Comparison of ENCODE assay signal across 21 cellular contexts in the genomic region with DNA sequence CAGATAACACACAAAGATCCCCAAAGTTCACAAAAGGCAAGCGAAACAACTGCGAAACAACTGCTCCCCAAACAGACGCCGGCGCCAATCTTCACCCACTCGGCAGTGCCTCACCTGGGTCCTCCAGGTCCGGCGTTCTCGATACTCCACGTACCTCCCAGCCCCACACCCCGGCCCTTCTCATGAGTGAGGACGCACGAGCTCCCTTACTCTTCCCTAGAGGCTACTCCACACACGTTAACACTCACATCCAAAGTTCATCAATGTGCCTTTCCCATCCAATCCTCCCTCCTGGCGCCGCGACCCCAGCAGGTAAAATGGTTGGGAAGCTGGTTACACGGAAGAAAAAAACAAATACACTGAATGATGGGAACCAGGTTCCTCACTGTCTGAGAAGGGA.
A peak's percentile ranks its signal among the peaks of the same experiment; 100 is the strongest.
DNase-seq lines count a peak whose midpoint lies in the region; ATAC-seq and TF ChIP-seq lines count a peak whose summit lies in the region.
"Had no signal": no experiment of that assay in that cellular context is flagged by ENCODE, and none has a peak within 500 bp of the region (broad histone marks: within the 10 kb centered on the region; RNA-seq: fewer than 3 reads in every experiment).

No MANE protein-coding gene starts in this region.

- no peaks in the 10 kb centered on the region for H3K79me2 ChIP-seq in trophoblast cell (ENCODE audit: control insufficient read depth, insufficient read depth, low read length, poor library complexity)

- no peaks in the 10 kb centered on the region for H3K79me1 ChIP-seq in trophoblast cell (ENCODE audit: low read length)

- no peak overlapping the region for H4K12ac ChIP-seq in trophoblast cell (ENCODE audit: low read depth, low read length)

- CTCF ChIA-PET in activated CD4-positive, alpha-beta T cell treated with anti-CD3 and anti-CD28 coated beads, Interleukin-2, amount 10 ng/mL, durations not matched to agents 7 days and 5 days (lab: Charles Lee): no interaction called here

- ATAC-seq in natural killer cell (no peak), HG03378 (IDR thresholded peaks at IDR 0.05; ENCODE audit: unreplicated experiment) (no peak)
- ATAC-seq in natural killer cell treated with Interleukin-12 subunit alpha and Interleukin-12 subunit beta and Interleukin-15 and Interleukin-18, amount 100 ng/mL, for 72 hours: no peak
- ATAC-seq: A549, HCT116 had no signal

- POLR2A ChIA-PET in activated CD4-positive, alpha-beta T cell treated with anti-CD3 and anti-CD28 coated beads, Interleukin-2, amount 10 ng/mL, durations not matched to agents 7 days and 5 days (lab: Charles Lee): no interaction called here

- H3K27ac ChIP-seq in trophoblast cell (ENCODE audit: low read depth, low read length) (no peak overlapping the region), tibial artery (no peak overlapping the region)
- H3K27ac ChIP-seq: 22Rv1, A549, BLaER1 had no signal

- no peak overlapping the region for H3K18ac ChIP-seq in trophoblast cell (ENCODE audit: low read length)

- H3K27ac Mint-ChIP-seq in activated CD4-positive, alpha-beta T cell treated with anti-CD3 and anti-CD28 coated beads, Interleukin-2, amount 10 ng/mL, durations not matched to agents 7 days and 5 days: peak overlapping the region; percentile 31
- H3K27ac Mint-ChIP-seq in natural killer cell: peak overlapping the region in 1 of 2 donors; percentile 45
- H3K27ac Mint-ChIP-seq in natural killer cell treated with Interleukin-12 subunit alpha and Interleukin-12 subunit beta and Interleukin-15 and Interleukin-18, amount 100 ng/mL, for 72 hours: peak overlapping the region in 1 of 2 donors; percentile 66
- H3K27ac Mint-ChIP-seq: CD4-positive, alpha-beta memory T cell; HFFc6 had no signal

- DNase-seq in activated CD4-positive, alpha-beta T cell treated with anti-CD3 and anti-CD28 coated beads, Interleukin-2, amount 10 ng/mL, durations not matched to agents 7 days and 5 days: no peak
- no peak for DNase-seq in activated CD4-positive, alpha-beta T cell treated with anti-CD3 and anti-CD28 coated beads, Interleukin-2, amount 50 U/mL, for 48 hours
- DNase-seq in natural killer cell: no peak
- no peak for DNase-seq in natural killer cell treated with Interleukin-12 subunit alpha and Interleukin-12 subunit beta and Interleukin-15 and Interleukin-18, amount 100 ng/mL, for 72 hours (ENCODE audit: low spot score)
- no peak for DNase-seq in trophoblast cell
- DNase-seq in kidney glomerular epithelial cell (lab: John Stamatoyannopoulos, UW): no peak
- no peak for DNase-seq in tibial artery
- DNase-seq: AML-193; CD4-positive, alpha-beta memory T cell; DMS153; DMS79; GDM1; GOT3; H7; HFFc6 had no signal

- no peak overlapping the region for H2AK5ac ChIP-seq in trophoblast cell (ENCODE audit: low read length)

- H3K4me3 ChIP-seq in trophoblast cell (ENCODE audit: low read depth, low read length) (peak overlapping the region; percentile 0), tibial artery (no peak overlapping the region)
- H3K4me3 ChIP-seq: A549 had no signal

- WGBS in trophoblast cell (ENCODE audit: extremely low coverage, insufficient coverage, insufficient read length): no CpG with 5 or more reads among the region's 18 CpGs

- H3K27me3 ChIP-seq in trophoblast cell (ENCODE audit: insufficient read depth, low read length) (no peaks in the 10 kb centered on the region), tibial artery (no peaks in the 10 kb centered on the region)
- H3K27me3 ChIP-seq: BLaER1 had no signal

- H3K4ac ChIP-seq in trophoblast cell (ENCODE audit: low read depth, low read length): no peak overlapping the region

- TF ChIP-seq CTCF in natural killer cell (IDR thresholded peaks at IDR 0.05) (no peak), tibial artery (IDR thresholded peaks at IDR 0.05) (no peak)

- no peak overlapping the region for H3K14ac ChIP-seq in trophoblast cell (ENCODE audit: low read length)

- H3K27me3 Mint-ChIP-seq in activated CD4-positive, alpha-beta T cell treated with anti-CD3 and anti-CD28 coated beads, Interleukin-2, amount 10 ng/mL, durations not matched to agents 7 days and 5 days: no peaks in the 10 kb centered on the region
- no peaks in the 10 kb centered on the region for H3K27me3 Mint-ChIP-seq in natural killer cell (ENCODE audit: low read depth in 2 of 2)
- H3K27me3 Mint-ChIP-seq in natural killer cell treated with Interleukin-12 subunit alpha and Interleukin-12 subunit beta and Interleukin-15 and Interleukin-18, amount 100 ng/mL, for 72 hours: no peaks in the 10 kb centered on the region
- H3K27me3 Mint-ChIP-seq: CD4-positive, alpha-beta memory T cell had no signal

- H2BK5ac ChIP-seq in trophoblast cell (ENCODE audit: low read depth, low read length, poor library complexity): no peak overlapping the region

- no peak overlapping the region for H3K23ac ChIP-seq in trophoblast cell (ENCODE audit: low read length)

- H3K4me2 ChIP-seq in trophoblast cell (ENCODE audit: low read length): no peak overlapping the region
- H3K4me2 ChIP-seq: A549, BLaER1 had no signal

- peaks cover 40% of the 10 kb centered on the region for H3K9me3 Mint-ChIP-seq in activated CD4-positive, alpha-beta T cell treated with anti-CD3 and anti-CD28 coated beads, Interleukin-2, amount 10 ng/mL, durations not matched to agents 7 days and 5 days
- peaks cover 6 to 12% of the 10 kb centered on the region in 2 donors for H3K9me3 Mint-ChIP-seq in natural killer cell
- H3K9me3 Mint-ChIP-seq in natural killer cell treated with Interleukin-12 subunit alpha and Interleukin-12 subunit beta and Interleukin-15 and Interleukin-18, amount 100 ng/mL, for 72 hours: peaks cover 7% of the 10 kb centered on the region

- H4K91ac ChIP-seq in trophoblast cell (ENCODE audit: low read depth, low read length): no peak overlapping the region

- H4K8ac ChIP-seq in trophoblast cell (ENCODE audit: low read depth, low read length): no peak overlapping the region

- H3K9me3 ChIP-seq in trophoblast cell (ENCODE audit: insufficient read depth, low read depth, low read length) (peaks cover 7% of the 10 kb centered on the region), tibial artery (peaks cover 4 to 12% (median 12%) of the 10 kb centered on the region in 3 donors)

- H3K4me3 Mint-ChIP-seq in activated CD4-positive, alpha-beta T cell treated with anti-CD3 and anti-CD28 coated beads, Interleukin-2, amount 10 ng/mL, durations not matched to agents 7 days and 5 days: no peak overlapping the region
- peak overlapping the region; percentile 45 for H3K4me3 Mint-ChIP-seq in natural killer cell
- no peak overlapping the region for H3K4me3 Mint-ChIP-seq in natural killer cell treated with Interleukin-12 subunit alpha and Interleukin-12 subunit beta and Interleukin-15 and Interleukin-18, amount 100 ng/mL, for 72 hours
- H3K4me3 Mint-ChIP-seq: CD14-positive monocyte; CD4-positive, alpha-beta memory T cell; HFFc6 had no signal

- no peak overlapping the region for H2BK120ac ChIP-seq in trophoblast cell (ENCODE audit: insufficient read depth, low read length, poor library complexity)

- H3K4me1 Mint-ChIP-seq in activated CD4-positive, alpha-beta T cell treated with anti-CD3 and anti-CD28 coated beads, Interleukin-2, amount 10 ng/mL, durations not matched to agents 7 days and 5 days: peaks cover 5% of the 10 kb centered on the region
- peaks cover 56 to 63% of the 10 kb centered on the region in 2 donors for H3K4me1 Mint-ChIP-seq in natural killer cell
- peaks cover 39 to 49% of the 10 kb centered on the region in 2 donors for H3K4me1 Mint-ChIP-seq in natural killer cell treated with Interleukin-12 subunit alpha and Interleukin-12 subunit beta and Interleukin-15 and Interleukin-18, amount 100 ng/mL, for 72 hours (ENCODE audit: low read depth in 2 of 2)

- intact Hi-C loops in natural killer cell (cut with micrococcal nuclease) (no loop called here), tibial artery (cut with DNase I; ENCODE audit: low total_unique reads) (no loop called here)

- H2AFZ ChIP-seq in trophoblast cell (ENCODE audit: insufficient read depth, low read length, poor library complexity): no peak overlapping the region

- H3K36me3 ChIP-seq in trophoblast cell (ENCODE audit: control insufficient read depth in 1 of 2, insufficient read depth in 2 of 2, low read length in 2 of 2) (peaks cover 45 to 73% of the 10 kb centered on the region in 2 experiments), tibial artery (peaks cover 49 to 89% (median 61%) of the 10 kb centered on the region in 3 donors)

- H3K4me1 ChIP-seq in trophoblast cell (ENCODE audit: control insufficient read depth in 1 of 2, insufficient read depth in 2 of 2, low read length in 2 of 2) (no peaks in the 10 kb centered on the region), tibial artery (no peaks in the 10 kb centered on the region)
- H3K4me1 ChIP-seq: A549 had no signal

- no peak overlapping the region for H2BK12ac ChIP-seq in trophoblast cell (ENCODE audit: low read length)

- H3K9ac ChIP-seq in trophoblast cell (ENCODE audit: low read length): no peak overlapping the region
- H3K9ac ChIP-seq: BLaER1 had no signal

- peaks cover 86% of the 10 kb centered on the region for H3K36me3 Mint-ChIP-seq in activated CD4-positive, alpha-beta T cell treated with anti-CD3 and anti-CD28 coated beads, Interleukin-2, amount 10 ng/mL, durations not matched to agents 7 days and 5 days (ENCODE audit: low read depth)
- H3K36me3 Mint-ChIP-seq in natural killer cell: peaks cover 40% of the 10 kb centered on the region
- peaks cover 59% of the 10 kb centered on the region for H3K36me3 Mint-ChIP-seq in natural killer cell treated with Interleukin-12 subunit alpha and Interleukin-12 subunit beta and Interleukin-15 and Interleukin-18, amount 100 ng/mL, for 72 hours
